ENCODE assay signal across 8 cellular contexts in genomic region chr2:46657042-46657504, GRCh38. TPM values are rescaled to one million over a fixed set of nuclear protein-coding genes. Genes with fewer than 3 reads are reported as not detected.
DNase-seq lines count a peak whose midpoint lies in the region; ATAC-seq, FAIRE-seq and TF ChIP-seq lines count a peak whose summit lies in the region.

No MANE protein-coding gene starts in this region.

- H3K4me3 Mint-ChIP-seq in T-helper 17 cell: no peak overlapping the region
- no peak overlapping the region for H3K4me3 Mint-ChIP-seq in CD8-positive, alpha-beta memory T cell

- DNase-seq in D721Med (ENCODE audit: insufficient read length, low spot score) (no peak), HuH-7.5 (ENCODE audit: low spot score) (peak; percentile 30), T-helper 17 cell (no peak), right cardiac atrium (peak in 1 of 3 donors; percentile 65), stromal cell of bone marrow (ENCODE audit: low read depth) (peak; percentile 51), head of caudate nucleus (no peak)
- DNase-seq in CD8-positive, alpha-beta memory T cell: no peak

- H3K27ac Mint-ChIP-seq in T-helper 17 cell: no peak overlapping the region
- peak overlapping the region in 1 of 8 donors; percentile 30 for H3K27ac Mint-ChIP-seq in CD8-positive, alpha-beta memory T cell

- ATAC-seq in T-helper 17 cell (peak; percentile 54), right cardiac atrium (peak; percentile 74 to 82), GM19035 (IDR thresholded peaks at IDR 0.05; ENCODE audit: unreplicated experiment) (no peak)

- no peak for FAIRE-seq in D721Med (lab: Jason Lieb, UNC)

- H3K36me3 ChIP-seq in CD8-positive, alpha-beta memory T cell (ENCODE audit: insufficient read depth, low read length): no peaks in the 10 kb centered on the region

- H3K9me3 Mint-ChIP-seq in CD8-positive, alpha-beta memory T cell: no peaks in the 10 kb centered on the region

- peak; percentile 52 for TF ChIP-seq CTCF in D721Med (IDR thresholded peaks at IDR 0.05; ENCODE audit: insufficient read depth, missing control alignments)

- peaks cover 4% of the 10 kb centered on the region for H3K4me1 Mint-ChIP-seq in T-helper 17 cell
- no peaks in the 10 kb centered on the region for H3K4me1 Mint-ChIP-seq in CD8-positive, alpha-beta memory T cell

- H3K9me3 ChIP-seq in T-helper 17 cell (ENCODE audit: control insufficient read depth, low read length, poor library complexity, severe bottlenecking) (no peaks in the 10 kb centered on the region), right cardiac atrium (ENCODE audit: control insufficient read depth, low read length) (no peaks in the 10 kb centered on the region)
- H3K9me3 ChIP-seq in CD8-positive, alpha-beta memory T cell (ENCODE audit: low read length): no peaks in the 10 kb centered on the region

- peaks cover 5% of the 10 kb centered on the region for H3K4me1 ChIP-seq in right cardiac atrium (ENCODE audit: control insufficient read depth, insufficient read depth, low read length)
- H3K4me1 ChIP-seq in CD8-positive, alpha-beta memory T cell (ENCODE audit: insufficient read depth, low read length): no peaks in the 10 kb centered on the region

- WGBS in right cardiac atrium: 39% methylated on average over 3 of the region's 3 CpGs

- peaks cover 36% of the 10 kb centered on the region for H3K27me3 Mint-ChIP-seq in T-helper 17 cell
- peaks cover 6 to 15% of the 10 kb centered on the region in 2 donors for H3K27me3 Mint-ChIP-seq in CD8-positive, alpha-beta memory T cell

- no peaks in the 10 kb centered on the region for H3K27me3 ChIP-seq in right cardiac atrium (ENCODE audit: control insufficient read depth, insufficient read depth)
- no peaks in the 10 kb centered on the region for H3K27me3 ChIP-seq in CD8-positive, alpha-beta memory T cell (ENCODE audit: insufficient read depth, low read length, poor library complexity, severe bottlenecking)

- no peak overlapping the region for H3K27ac ChIP-seq in right cardiac atrium (ENCODE audit: low read length)
- H3K27ac ChIP-seq in CD8-positive, alpha-beta memory T cell (ENCODE audit: low read depth, low read length): no peak overlapping the region

- CTCF ChIA-PET in CD8-positive, alpha-beta memory T cell (lab: Charles Lee): interaction anchor here (0.7 to 2.6 kb wide), 5 partner anchors 13 to 120 kb away, joined by 3 to 8 read pairs (median 3); no protein-coding TSS in a partner anchor

- POLR2A ChIA-PET in CD8-positive, alpha-beta memory T cell (lab: Charles Lee): no interaction called here

- peaks cover 2% of the 10 kb centered on the region for H3K36me3 Mint-ChIP-seq in T-helper 17 cell (ENCODE audit: low read depth)
- H3K36me3 Mint-ChIP-seq in CD8-positive, alpha-beta memory T cell: no peaks in the 10 kb centered on the region

- H3K4me3 ChIP-seq in right cardiac atrium (ENCODE audit: low read length): no peak overlapping the region
- H3K4me3 ChIP-seq in CD8-positive, alpha-beta memory T cell (ENCODE audit: low read length): no peak overlapping the region

- intact Hi-C loops in right cardiac atrium (cut with DNase I): loop anchor here in 2 of 4 donors (10.0 kb wide), 1 partner anchor 118 kb away; no protein-coding TSS in a partner anchor
- intact Hi-C loops in head of caudate nucleus (cut with DNase I): no loop called here

RNA-seq across cellular contexts. Expression of gene CRIPT, which starts 40.1 kb away (rescaled TPM):
- total RNA-seq in T-helper 17 cell: 10 to 100 TPM; 13.5 to 14.7 TPM
- total RNA-seq in right cardiac atrium: 10 to 100 TPM; 14.2 to 20.1 (median 17.3) TPM
- 18.8 TPM for polyA plus RNA-seq in right cardiac atrium
- 10 to 100 TPM; 11.1 to 11.3 TPM for total RNA-seq in CD8-positive, alpha-beta memory T cell
- 12.6 TPM for polyA plus RNA-seq in CD8-positive, alpha-beta memory T cell

RNA-seq across cellular contexts. Expression of gene PIGF, which starts 40.2 kb away (rescaled TPM):
- total RNA-seq in T-helper 17 cell: 10 to 100 TPM; 12.1 to 12.6 TPM
- 10 to 100 TPM in 3 of 4 donors, 1 to 10 TPM in 1; 9.5 to 14.1 (median 12.2) TPM for total RNA-seq in right cardiac atrium
- 10.1 TPM for polyA plus RNA-seq in right cardiac atrium
- 10 to 100 TPM; 21.9 to 23.0 TPM for total RNA-seq in CD8-positive, alpha-beta memory T cell
- polyA plus RNA-seq in CD8-positive, alpha-beta memory T cell: 17.9 TPM

RNA-seq across cellular contexts. Expression of gene SOCS5, which starts 42.0 kb away (rescaled TPM):
- total RNA-seq in T-helper 17 cell: 10 to 100 TPM in 1 of 2 donors, 1 to 10 TPM in 1; 9.9 to 13.7 TPM
- total RNA-seq in right cardiac atrium: 10 to 100 TPM; 22.4 to 27.5 (median 23.3) TPM
- polyA plus RNA-seq in right cardiac atrium: 9.4 TPM
- total RNA-seq in CD8-positive, alpha-beta memory T cell: 1 to 10 TPM; 7.8 to 8.0 TPM
- 4.8 TPM for polyA plus RNA-seq in CD8-positive, alpha-beta memory T cell

Comparison
In these comparisons a context has a peak if more than half of its experiments do, and no peak if none do; other contexts are left out.
1. DNase-seq: peak in HuH-7.5 (single experiment) and stromal cell of bone marrow (single experiment); none in D721Med (single experiment), T-helper 17 cell (0 of 3), head of caudate nucleus (0 of 42) and CD8-positive, alpha-beta memory T cell (0 of 5).